ENCODE assay signal across 11 cellular contexts in genomic region chr2:28360742-28361293, GRCh38. TPM values are rescaled to one million over a fixed set of nuclear protein-coding genes. Genes with fewer than 3 reads are reported as not detected.
DNase-seq lines count a peak whose midpoint lies in the region; ATAC-seq, FAIRE-seq and TF ChIP-seq lines count a peak whose summit lies in the region.
"Had no signal": no experiment of that assay in that cellular context is flagged by ENCODE, and none has a peak within 500 bp of the region (broad histone marks: within the 10 kb centered on the region; RNA-seq: fewer than 3 reads in every experiment).

No MANE protein-coding gene starts in this region.

- DNase-seq in stimulated activated CD4-positive, alpha-beta T cell treated with anti-CD3 and anti-CD28 coated beads, Interleukin-1b, Interleukin-23, amount 100 ng/mL, for 48 hours: peak; percentile 35
- no peak for DNase-seq in stimulated activated CD4-positive, alpha-beta T cell treated with anti-CD3 and anti-CD28 coated beads, Interleukin-4, amount 100 ng/mL, for 4 hours
- DNase-seq in keratinocyte (ENCODE audit: low read depth, low spot score) (peak; percentile 48), vagina (ENCODE audit: extremely low spot score in 2 of 2) (no peak), SIG-M5 (lab: John Stamatoyannopoulos, UW) (no peak), lower leg skin (ENCODE audit: low spot score in 2 of 2) (no peak)
- DNase-seq: H9, NCI-H226 had no signal

- no peak for ATAC-seq in GM21360 (IDR thresholded peaks at IDR 0.05; ENCODE audit: unreplicated experiment)

- dilution Hi-C loops in keratinocyte (cut with MboI; ENCODE audit: extremely low pct_ligation_motif_present, low sequenced_read_pairs): no loop called here

- H3K36me3 ChIP-seq in keratinocyte (ENCODE audit: control insufficient read depth in 2 of 2, extremely low read depth in 1 of 2, insufficient read depth in 2 of 2, low read length in 2 of 2) (no peaks in the 10 kb centered on the region), vagina (no peaks in the 10 kb centered on the region)

- H3K36me3 Mint-ChIP-seq in activated naive CD8-positive, alpha-beta T cell: no peaks in the 10 kb centered on the region

- TF ChIP-seq POLR2A in vagina (IDR thresholded peaks at IDR 0.05) (no peak), lower leg skin (IDR thresholded peaks at IDR 0.05) (no peak)

- TF ChIP-seq CTCF in keratinocyte (optimal IDR thresholded peaks at IDR 0.05 in 1 of 3, IDR thresholded peaks at IDR 0.05 in 1 of 3, conservative IDR thresholded peaks at IDR 0.05 in 1 of 3; ENCODE audit: extremely low read depth in 1 of 3, insufficient read depth in 2 of 3, low read length in 3 of 3): no peak
- no peak for TF ChIP-seq CTCF in vagina (IDR thresholded peaks at IDR 0.05)
- TF ChIP-seq CTCF in lower leg skin (IDR thresholded peaks at IDR 0.05): no peak

- 70 to 75% methylated on average over 12 of the region's 12 CpGs for WGBS in lower leg skin, 2 donors

- no peaks in the 10 kb centered on the region for H3K27me3 ChIP-seq in keratinocyte (ENCODE audit: control insufficient read depth, extremely low read depth, insufficient read depth, low read length)
- no peaks in the 10 kb centered on the region for H3K27me3 ChIP-seq in vagina

- H2AFZ ChIP-seq in keratinocyte (ENCODE audit: control insufficient read depth, low read length): no peak overlapping the region

- no peaks in the 10 kb centered on the region for H3K79me2 ChIP-seq in keratinocyte (ENCODE audit: control insufficient read depth, insufficient read depth, low read length)

- H3K9me3 ChIP-seq in keratinocyte (ENCODE audit: control insufficient read depth, low read depth, low read length) (no peaks in the 10 kb centered on the region), vagina (no peaks in the 10 kb centered on the region)

- no peaks in the 10 kb centered on the region for H4K20me1 ChIP-seq in keratinocyte (ENCODE audit: control insufficient read depth, extremely low read depth, insufficient read depth, low read length)

- H3K4me1 ChIP-seq in keratinocyte (ENCODE audit: control insufficient read depth, extremely low read depth, insufficient read depth, low read length) (peaks cover 5% of the 10 kb centered on the region), vagina (peaks cover 43% of the 10 kb centered on the region)

- intact Hi-C loops in vagina (cut with DNase I) (no loop called here), lower leg skin (cut with DNase I; ENCODE audit: low total_unique reads) (no loop called here)

- no peak overlapping the region for H3K4me3 ChIP-seq in keratinocyte (ENCODE audit: control insufficient read depth in 2 of 3, extremely low read depth in 1 of 3, insufficient read depth in 2 of 3, low read depth in 1 of 3, low read length in 3 of 3)
- no peak overlapping the region for H3K4me3 ChIP-seq in vagina
- no peak overlapping the region for H3K4me3 ChIP-seq in lower leg skin (ENCODE audit: low read depth, poor library complexity, severe bottlenecking)

- H3K27ac ChIP-seq in keratinocyte (ENCODE audit: control insufficient read depth, insufficient read depth, low read length) (no peak overlapping the region), vagina (peak overlapping the region; percentile 42)

- no peak for FAIRE-seq in keratinocyte (lab: Jason Lieb, UNC)
- FAIRE-seq: G401.6 had no signal

- no peak overlapping the region for H3K27ac Mint-ChIP-seq in activated naive CD8-positive, alpha-beta T cell

- H3K9ac ChIP-seq in keratinocyte (ENCODE audit: control insufficient read depth, extremely low read depth, insufficient read depth, low read length): no peak overlapping the region

- no peak overlapping the region for H3K4me2 ChIP-seq in keratinocyte (ENCODE audit: control insufficient read depth, extremely low read depth, insufficient read depth, low read depth, low read length)

- no peaks in the 10 kb centered on the region for H3K27me3 Mint-ChIP-seq in activated naive CD8-positive, alpha-beta T cell

- H3K4me1 Mint-ChIP-seq in activated naive CD8-positive, alpha-beta T cell (ENCODE audit: low read depth): peaks cover 59% of the 10 kb centered on the region

- no peaks in the 10 kb centered on the region for H3K9me1 ChIP-seq in keratinocyte (ENCODE audit: control insufficient read depth, extremely low read depth, insufficient read depth, low read length)

- H3K4me3 Mint-ChIP-seq in activated naive CD8-positive, alpha-beta T cell: peak overlapping the region; percentile 23
- H3K4me3 Mint-ChIP-seq: H9 had no signal

- no peaks in the 10 kb centered on the region for H3K9me3 Mint-ChIP-seq in activated naive CD8-positive, alpha-beta T cell (ENCODE audit: low read depth)
- H3K9me3 Mint-ChIP-seq: H9 had no signal

RNA-seq across cellular contexts. Expression of gene FOSL2, which starts 31.8 kb away (rescaled TPM):
- polyA plus RNA-seq in keratinocyte: 20.4 to 32.7 TPM (median 24.1 TPM) in 3 replicates
- 34.5 TPM for polyA plus RNA-seq in keratinocyte (2011; ENCODE audit: low read depth)
- 20.3 and 23.5 TPM in 2 replicates for polyA plus RNA-seq in keratinocyte (2011; cell fraction: cytosol; rRNA removed)
- 65.4 and 67.8 TPM in 2 replicates for polyA plus RNA-seq in keratinocyte (2011; cell fraction: nucleus; rRNA removed)
- 24.4 and 59.1 TPM in 2 replicates for polyA plus RNA-seq in keratinocyte (2012; ENCODE audit: low replicate concordance)
- 40.4 to 67.6 TPM (median 60.8 TPM) in 3 replicates for polyA minus RNA-seq in keratinocyte
- 47.8 TPM for polyA minus RNA-seq in keratinocyte (2011; cell fraction: cytosol; rRNA and poly(A)+ RNA removed)
- polyA minus RNA-seq in keratinocyte (2011; cell fraction: nucleus; rRNA and poly(A)+ RNA removed): 63.4 and 86.1 TPM in 2 replicates
- total RNA-seq in vagina (213 TPM), lower leg skin (100 to 1,000 TPM; 189 to 423 (median 301) TPM)

Comparison
In these comparisons a context has a peak if more than half of its experiments do, and no peak if none do; other contexts are left out.
1. DNase-seq: peak in stimulated activated CD4-positive, alpha-beta T cell treated with anti-CD3 and anti-CD28 coated beads, Interleukin-1b, Interleukin-23, amount 100 ng/mL, for 48 hours (single experiment) and keratinocyte (single experiment); none in stimulated activated CD4-positive, alpha-beta T cell treated with anti-CD3 and anti-CD28 coated beads, Interleukin-4, amount 100 ng/mL, for 4 hours (0 of 2), vagina (0 of 2), SIG-M5 (single experiment) and lower leg skin (0 of 2).